14 cellular contexts compared by ENCODE assay signal in genomic region chr15:71792521-71792920, GRCh38. TPM values are rescaled to one million over a fixed set of nuclear protein-coding genes. Genes with fewer than 3 reads are reported as not detected.
DNase-seq lines count a peak whose midpoint lies in the region; ATAC-seq and TF ChIP-seq lines count a peak whose summit lies in the region.
"Had no signal": no experiment of that assay in that cellular context is flagged by ENCODE, and none has a peak within 500 bp of the region (broad histone marks: within the 10 kb centered on the region; RNA-seq: fewer than 3 reads in every experiment).

No MANE protein-coding gene starts in this region.

- no peak overlapping the region for H3K23ac ChIP-seq in mesendoderm (ENCODE audit: low read length)

- peaks cover 2% of the 10 kb centered on the region for H3K9me3 Mint-ChIP-seq in Calu3 (ENCODE audit: low read depth, unreplicated experiment)
- no peaks in the 10 kb centered on the region for H3K9me3 Mint-ChIP-seq in activated CD4-positive, alpha-beta memory T cell treated with anti-CD3 and anti-CD28 coated beads for 36 hours
- H3K9me3 Mint-ChIP-seq: activated naive CD4-positive, alpha-beta T cell treated with anti-CD3 and anti-CD28 coated beads for 36 hours; dendritic cell treated with granulocyte-macrophage colony-stimulating factor and Interleukin-4, amounts not matched to agents 40 ng/mL and 50 ng/mL, for 4 days had no signal

- H3K27me3 ChIP-seq in mesendoderm (ENCODE audit: insufficient read depth, low read length, poor library complexity), result no peaks in the 10 kb centered on the region

- CTCF ChIA-PET in Calu3 (lab: Charles Lee), result interaction anchor here (0.9 kb wide), 3 partner anchors 8 to 49 kb away, joined by 3 to 6 read pairs (median 5); no protein-coding TSS in a partner anchor
- CTCF ChIA-PET in activated CD4-positive, alpha-beta memory T cell treated with anti-CD3 and anti-CD28 coated beads for 36 hours (lab: Charles Lee), result no interaction called here

- BruUV-seq in Calu3 (replicated peaks; lab: Mats Ljungman, UMichigan), result no TSS peak

- no peaks in the 10 kb centered on the region for H3K36me3 ChIP-seq in mesendoderm (ENCODE audit: control insufficient read depth, insufficient read depth, low read length)
- H3K36me3 ChIP-seq: HAP-1 had no signal

- H4K8ac ChIP-seq in mesendoderm (ENCODE audit: low read depth, low read length), result no peak overlapping the region

- H3K4ac ChIP-seq in mesendoderm (ENCODE audit: low read depth, low read length), result no peak overlapping the region

- no peak overlapping the region for H3K4me2 ChIP-seq in mesendoderm (ENCODE audit: low read length)

- DNase-seq in Calu3 (peak; percentile 58), M059J (ENCODE audit: low read depth) (peak; percentile 83), epidermal melanocyte (ENCODE audit: insufficient read length, low spot score) (peak; percentile 47), mesendoderm (peak; percentile 49), NCI-H1105 (lab: John Stamatoyannopoulos, UW) (no peak)
- no peak for DNase-seq in activated CD8-positive, alpha-beta memory T cell treated with anti-CD3 and anti-CD28 coated beads, Interleukin-2, amount 50 U/mL, for 48 hours
- no peak for DNase-seq in activated CD4-positive, alpha-beta memory T cell treated with anti-CD3 and anti-CD28 coated beads for 36 hours
- DNase-seq: activated naive CD4-positive, alpha-beta T cell treated with anti-CD3 and anti-CD28 coated beads for 36 hours; hypothalamus; NCI-H187 treated with DMSO at 0.1 percent for 48 hours had no signal

- intact Hi-C loops in Calu3 (cut with micrococcal nuclease; ENCODE audit: unreplicated experiment), result no loop called here
- intact Hi-C loops in activated CD4-positive, alpha-beta memory T cell treated with anti-CD3 and anti-CD28 coated beads for 36 hours (cut with micrococcal nuclease), result no loop called here

- H3K27ac Mint-ChIP-seq in Calu3 (ENCODE audit: unreplicated experiment), result peak overlapping the region; percentile 83
- no peak overlapping the region for H3K27ac Mint-ChIP-seq in activated CD4-positive, alpha-beta memory T cell treated with anti-CD3 and anti-CD28 coated beads for 36 hours
- H3K27ac Mint-ChIP-seq: activated naive CD4-positive, alpha-beta T cell treated with anti-CD3 and anti-CD28 coated beads for 36 hours; dendritic cell treated with granulocyte-macrophage colony-stimulating factor and Interleukin-4, amounts not matched to agents 40 ng/mL and 50 ng/mL, for 4 days had no signal

- no peaks in the 10 kb centered on the region for H3K4me1 ChIP-seq in mesendoderm (ENCODE audit: control insufficient read depth, low read depth, low read length)
- H3K4me1 ChIP-seq: HAP-1 had no signal

- peaks cover 43% of the 10 kb centered on the region for H3K4me1 Mint-ChIP-seq in Calu3 (ENCODE audit: low read depth, unreplicated experiment)
- no peaks in the 10 kb centered on the region for H3K4me1 Mint-ChIP-seq in activated CD4-positive, alpha-beta memory T cell treated with anti-CD3 and anti-CD28 coated beads for 36 hours (ENCODE audit: low read depth)

- H2BK15ac ChIP-seq in mesendoderm (replicated peaks; ENCODE audit: low read depth), result no peak overlapping the region

- H2BK5ac ChIP-seq in mesendoderm (ENCODE audit: low read length), result no peak overlapping the region

- H3K4me3 ChIP-seq in mesendoderm (ENCODE audit: low read length), result no peak overlapping the region
- H3K4me3 ChIP-seq: HAP-1 had no signal

- POLR2A ChIA-PET in activated CD4-positive, alpha-beta memory T cell treated with anti-CD3 and anti-CD28 coated beads for 36 hours (lab: Charles Lee), result no interaction called here

- H3K79me2 ChIP-seq in mesendoderm (ENCODE audit: control insufficient read depth, insufficient read depth, low read length), result no peaks in the 10 kb centered on the region

- no peak overlapping the region for H2BK120ac ChIP-seq in mesendoderm (ENCODE audit: low read depth, low read length)

- no peaks in the 10 kb centered on the region for H3K27me3 Mint-ChIP-seq in Calu3 (ENCODE audit: unreplicated experiment)
- H3K27me3 Mint-ChIP-seq in activated CD4-positive, alpha-beta memory T cell treated with anti-CD3 and anti-CD28 coated beads for 36 hours, result peaks cover 5% of the 10 kb centered on the region

- no peak overlapping the region for H2AK5ac ChIP-seq in mesendoderm (ENCODE audit: low read length)

- H3K79me1 ChIP-seq in mesendoderm (ENCODE audit: low read length), result no peaks in the 10 kb centered on the region

- H3K4me3 Mint-ChIP-seq in Calu3 (ENCODE audit: low read depth, unreplicated experiment), result no peak overlapping the region
- H3K4me3 Mint-ChIP-seq in activated CD4-positive, alpha-beta memory T cell treated with anti-CD3 and anti-CD28 coated beads for 36 hours, result no peak overlapping the region
- H3K4me3 Mint-ChIP-seq: activated naive CD4-positive, alpha-beta T cell treated with anti-CD3 and anti-CD28 coated beads for 36 hours; dendritic cell treated with granulocyte-macrophage colony-stimulating factor and Interleukin-4, amounts not matched to agents 40 ng/mL and 50 ng/mL, for 4 days had no signal

- TF ChIP-seq CTCF in Calu3 (IDR thresholded peaks at IDR 0.05; ENCODE audit: unreplicated experiment), result no peak

- H3K9ac ChIP-seq in mesendoderm (ENCODE audit: low read length), result no peak overlapping the region

- no peak overlapping the region for H3K56ac ChIP-seq in mesendoderm (ENCODE audit: low read length)

- WGBS in mesendoderm (ENCODE audit: extremely low coverage, insufficient coverage, low lambda C conversion rate), result no CpG with 5 or more reads among the region's 2 CpGs

- no peak for ATAC-seq in GM18502 (IDR thresholded peaks at IDR 0.05; ENCODE audit: poor library complexity, unreplicated experiment)

- no peak overlapping the region for H4K5ac ChIP-seq in mesendoderm (ENCODE audit: low read length)

- H3K36me3 Mint-ChIP-seq in Calu3 (ENCODE audit: insufficient read depth, unreplicated experiment), result peaks cover 17% of the 10 kb centered on the region
- H3K36me3 Mint-ChIP-seq in activated CD4-positive, alpha-beta memory T cell treated with anti-CD3 and anti-CD28 coated beads for 36 hours, result no peaks in the 10 kb centered on the region

- H3K27ac ChIP-seq in mesendoderm (ENCODE audit: low read depth, low read length), result no peak overlapping the region

- H3K18ac ChIP-seq in mesendoderm (ENCODE audit: low read length), result no peak overlapping the region

RNA-seq across cellular contexts. Expression of gene NR2E3, which starts 17.8 kb away (rescaled TPM):
- total RNA-seq in Calu3 (2022), result 0.49 and 0.83 TPM in 2 replicates
- 0.12 TPM in 1 of 2 replicates, not detected in the other for total RNA-seq in M059J (2014; rRNA removed; shearing (Covaris generic))
- polyA plus RNA-seq in mesendoderm (2013, experiment 1 of 2), result 0.11 TPM
- polyA plus RNA-seq in mesendoderm (2013, experiment 2 of 2), result 0.08 TPM
- total RNA-seq in activated CD4-positive, alpha-beta memory T cell treated with anti-CD3 and anti-CD28 coated beads for 36 hours, result not detected
- total RNA-seq: activated naive CD4-positive, alpha-beta T cell treated with anti-CD3 and anti-CD28 coated beads for 36 hours; T-helper 1 cell treated with Interleukin-12 subunit alpha and Interleukin-12 subunit beta and Interleukin-4 antibody, amounts not matched to agents 30 ng/mL and 1 ng/mL, for 36 hours had no signal

Comparison
In these comparisons a context has a peak if more than half of its experiments do, and no peak if none do; other contexts are left out.
1. DNase-seq: peak in Calu3 (single experiment), M059J (single experiment), epidermal melanocyte (single experiment) and mesendoderm (single experiment); none in activated CD8-positive, alpha-beta memory T cell treated with anti-CD3 and anti-CD28 coated beads, Interleukin-2, amount 50 U/mL, for 48 hours (single experiment), activated CD4-positive, alpha-beta memory T cell treated with anti-CD3 and anti-CD28 coated beads for 36 hours (single experiment) and NCI-H1105 (single experiment).